In the genomic region with DNA sequence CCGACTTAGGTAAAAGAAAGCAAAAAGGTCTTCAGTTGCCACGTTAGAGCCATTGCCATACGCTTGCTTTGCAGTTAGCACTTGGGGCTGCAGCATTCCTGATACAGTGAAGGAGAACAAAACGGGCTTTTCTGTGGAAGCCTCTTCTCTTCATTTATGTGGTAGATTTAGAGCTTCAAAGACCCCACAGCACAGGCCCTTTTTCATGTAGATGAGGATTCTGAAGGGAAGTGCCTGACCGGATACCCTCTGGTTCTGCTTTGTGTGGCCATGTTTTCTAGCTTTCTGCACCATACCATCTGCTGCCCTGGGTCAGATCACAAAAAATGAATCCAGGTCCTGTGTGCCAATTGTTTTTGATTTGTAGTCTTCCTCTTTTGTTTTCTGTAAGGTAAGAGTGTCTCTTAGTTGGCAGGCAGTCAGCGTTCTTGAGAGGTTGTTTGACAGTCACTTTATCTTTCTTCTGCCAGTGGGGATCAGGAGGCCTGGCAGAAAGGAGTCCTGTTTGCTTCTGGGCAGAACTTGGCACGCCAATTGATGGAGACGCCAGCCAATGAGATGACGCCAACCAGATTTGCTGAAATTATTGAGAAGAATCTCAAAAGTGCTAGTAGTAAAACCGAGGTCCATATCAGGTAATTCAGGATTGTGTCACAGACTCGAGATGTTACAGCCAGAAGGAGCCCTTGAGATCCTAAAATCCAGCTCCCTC, we compare ENCODE assay signal across 13 cellular contexts.
"Had no signal": no experiment of that assay in that cellular context is flagged by ENCODE, and none has a peak within 500 bp of the region (broad histone marks: within the 10 kb centered on the region; RNA-seq: fewer than 3 reads in every experiment).

No MANE protein-coding gene starts in this region.

- H3K9me3 Mint-ChIP-seq: activated naive CD8-positive, alpha-beta T cell treated with anti-CD3 and anti-CD28 coated beads, Interleukin-2, amount 10 ng/mL, durations not matched to agents 7 days and 5 days; activated T-helper 1 cell treated with anti-CD3 and anti-CD28 coated beads, Interleukin-12 subunit alpha, Interleukin-12 subunit beta, Interleukin-2, Interleukin-4 antibody, amounts not matched to agents 30 ng/mL and 10 ng/mL and 1 ng/mL, durations not matched to agents 14 hours and 24 hours and 36 hours; dendritic cell treated with granulocyte-macrophage colony-stimulating factor and Interleukin-4, amounts not matched to agents 40 ng/mL and 50 ng/mL, for 4 days; naive B cell; stimulated activated memory B cell treated with anti-CD40 and anti-IgM and Interleukin-4, amounts not matched to agents 10 μg/mL and 1 μg/mL and 100 μg/mL, for 72 hours had no signal

- H3K27ac Mint-ChIP-seq: activated naive CD8-positive, alpha-beta T cell treated with anti-CD3 and anti-CD28 coated beads, Interleukin-2, amount 10 ng/mL, durations not matched to agents 7 days and 5 days; activated T-helper 1 cell treated with anti-CD3 and anti-CD28 coated beads, Interleukin-12 subunit alpha, Interleukin-12 subunit beta, Interleukin-2, Interleukin-4 antibody, amounts not matched to agents 30 ng/mL and 10 ng/mL and 1 ng/mL, durations not matched to agents 14 hours and 24 hours and 36 hours; dendritic cell treated with granulocyte-macrophage colony-stimulating factor and Interleukin-4, amounts not matched to agents 40 ng/mL and 50 ng/mL, for 4 days; stimulated activated memory B cell treated with anti-CD40 and anti-IgM and Interleukin-4, amounts not matched to agents 10 μg/mL and 1 μg/mL and 100 μg/mL, for 72 hours had no signal

- H3K27ac ChIP-seq: epithelial cell of prostate, neutrophil, parathyroid adenoma, thyroid gland had no signal

- ATAC-seq: stimulated activated memory B cell treated with anti-CD40 and anti-IgM and Interleukin-4, amounts not matched to agents 10 μg/mL and 1 μg/mL and 100 μg/mL, for 72 hours had no signal

- H3K9me3 ChIP-seq: neutrophil, thyroid gland had no signal

- H3K79me2 ChIP-seq: parathyroid adenoma had no signal

- H3K27me3 ChIP-seq: neutrophil, thyroid gland had no signal

- H2AFZ ChIP-seq: parathyroid adenoma had no signal

- H3K4me3 Mint-ChIP-seq: activated naive CD8-positive, alpha-beta T cell treated with anti-CD3 and anti-CD28 coated beads, Interleukin-2, amount 10 ng/mL, durations not matched to agents 7 days and 5 days; activated T-helper 1 cell treated with anti-CD3 and anti-CD28 coated beads, Interleukin-12 subunit alpha, Interleukin-12 subunit beta, Interleukin-2, Interleukin-4 antibody, amounts not matched to agents 30 ng/mL and 10 ng/mL and 1 ng/mL, durations not matched to agents 14 hours and 24 hours and 36 hours; dendritic cell treated with granulocyte-macrophage colony-stimulating factor and Interleukin-4, amounts not matched to agents 40 ng/mL and 50 ng/mL, for 4 days; stimulated activated memory B cell treated with anti-CD40 and anti-IgM and Interleukin-4, amounts not matched to agents 10 μg/mL and 1 μg/mL and 100 μg/mL, for 72 hours had no signal

- H3K27me3 Mint-ChIP-seq: activated naive CD8-positive, alpha-beta T cell treated with anti-CD3 and anti-CD28 coated beads, Interleukin-2, amount 10 ng/mL, durations not matched to agents 7 days and 5 days; dendritic cell treated with granulocyte-macrophage colony-stimulating factor and Interleukin-4, amounts not matched to agents 40 ng/mL and 50 ng/mL, for 4 days; naive B cell; stimulated activated memory B cell treated with anti-CD40 and anti-IgM and Interleukin-4, amounts not matched to agents 10 μg/mL and 1 μg/mL and 100 μg/mL, for 72 hours had no signal

- H3K9ac ChIP-seq: parathyroid adenoma had no signal

- H3K4me1 ChIP-seq: parathyroid adenoma, thyroid gland had no signal

- DNase-seq: activated naive CD4-positive, alpha-beta T cell; activated naive CD8-positive, alpha-beta T cell treated with anti-CD3 and anti-CD28 coated beads, Interleukin-2, amount 10 ng/mL, durations not matched to agents 7 days and 5 days; cerebellar nuclear complex; foreskin melanocyte; naive B cell; stimulated activated CD4-positive, alpha-beta T cell treated with anti-CD3 and anti-CD28 coated beads, Interleukin-12 subunit alpha, Interleukin-12 subunit beta, amount 100 ng/mL, for 4 hours; thyroid gland had no signal
